10 cellular contexts compared by ENCODE assay signal in the genomic region with DNA sequence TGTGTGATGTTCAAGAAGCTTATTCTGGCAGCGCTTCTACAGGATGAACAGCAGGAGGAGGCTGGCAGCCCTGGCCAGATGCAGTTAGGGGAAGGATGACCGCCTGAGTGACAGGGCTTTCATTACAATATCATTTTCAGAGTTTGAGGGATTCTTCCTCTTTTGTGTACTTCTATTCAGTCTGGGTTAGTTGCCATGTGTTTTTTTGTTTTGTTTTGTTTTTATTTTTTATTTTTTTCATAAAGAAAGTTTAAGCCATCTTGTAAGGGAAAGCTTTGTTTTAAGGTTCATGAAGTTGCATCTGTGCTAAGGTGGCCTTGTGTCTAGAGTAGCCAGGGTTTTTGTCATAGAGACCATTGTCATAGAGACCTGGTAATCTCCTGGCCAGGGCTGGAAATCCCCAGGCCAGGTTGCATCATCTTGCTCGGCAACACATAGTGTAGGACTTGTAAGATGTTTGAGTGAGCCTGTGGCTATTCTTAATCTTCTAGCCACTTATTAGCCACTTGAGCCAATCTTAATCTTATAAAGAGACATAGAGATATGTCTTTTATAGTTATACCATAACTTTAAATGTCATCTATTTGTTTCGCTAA.
DNase-seq lines count a peak whose midpoint lies in the region; ATAC-seq and TF ChIP-seq lines count a peak whose summit lies in the region.
"Had no signal": no experiment of that assay in that cellular context is flagged by ENCODE, and none has a peak within 500 bp of the region (broad histone marks: within the 10 kb centered on the region; RNA-seq: fewer than 3 reads in every experiment).

No MANE protein-coding gene starts in this region.

- H3K27ac Mint-ChIP-seq in activated CD4-positive, alpha-beta T cell treated with anti-CD3 and anti-CD28 coated beads, Interleukin-2, amount 10 ng/mL, durations not matched to agents 24 days and 14 days, result no peak overlapping the region

- H3K36me3 Mint-ChIP-seq in activated CD4-positive, alpha-beta T cell treated with anti-CD3 and anti-CD28 coated beads, Interleukin-2, amount 10 ng/mL, durations not matched to agents 24 days and 14 days (ENCODE audit: low read depth), result no peaks in the 10 kb centered on the region

- no peaks in the 10 kb centered on the region for H3K4me1 Mint-ChIP-seq in activated CD4-positive, alpha-beta T cell treated with anti-CD3 and anti-CD28 coated beads, Interleukin-2, amount 10 ng/mL, durations not matched to agents 24 days and 14 days
- H3K4me1 Mint-ChIP-seq: central memory CD8-positive, alpha-beta T cell had no signal

- H3K9me3 Mint-ChIP-seq in activated CD4-positive, alpha-beta T cell treated with anti-CD3 and anti-CD28 coated beads, Interleukin-2, amount 10 ng/mL, durations not matched to agents 24 days and 14 days, result peaks cover 3% of the 10 kb centered on the region

- H3K27ac ChIP-seq in VCaP, result no peak overlapping the region

- TF ChIP-seq CTCF in VCaP (conservative IDR thresholded peaks at IDR 0.05), result peak; percentile 23

- intact Hi-C loops in activated CD4-positive, alpha-beta T cell treated with anti-CD3 and anti-CD28 coated beads, Interleukin-2, amount 10 ng/mL, durations not matched to agents 24 days and 14 days (cut with micrococcal nuclease), result no loop called here

- no peak overlapping the region for H3K4me3 Mint-ChIP-seq in activated CD4-positive, alpha-beta T cell treated with anti-CD3 and anti-CD28 coated beads, Interleukin-2, amount 10 ng/mL, durations not matched to agents 24 days and 14 days
- H3K4me3 Mint-ChIP-seq: central memory CD8-positive, alpha-beta T cell had no signal

- peak; percentile 37 for DNase-seq in Caki2 (ENCODE audit: low read depth)
- DNase-seq in NCI-H526 treated with DMSO at 0.1 percent for 48 hours (lab: John Stamatoyannopoulos, UW), result no peak
- no peak for DNase-seq in cerebellar cortex (ENCODE audit: low spot score)
- DNase-seq in activated CD4-positive, alpha-beta T cell treated with anti-CD3 and anti-CD28 coated beads, Interleukin-2, amount 10 ng/mL, durations not matched to agents 24 days and 14 days, result no peak
- DNase-seq in GM19238 (ENCODE audit: insufficient read length, low spot score), result no peak
- DNase-seq: NK-92 treated with Interleukin-12 subunit alpha and Interleukin-12 subunit beta, amount 100 ng/mL, for 24 hours had no signal

- H3K27me3 Mint-ChIP-seq in activated CD4-positive, alpha-beta T cell treated with anti-CD3 and anti-CD28 coated beads, Interleukin-2, amount 10 ng/mL, durations not matched to agents 24 days and 14 days, result no peaks in the 10 kb centered on the region
- H3K27me3 Mint-ChIP-seq: central memory CD8-positive, alpha-beta T cell had no signal

- in situ Hi-C loops in Caki2 (cut with HindIII; ENCODE audit: low pct_unique_long_range_greater_than_20kb, low sequenced_read_pairs), result no loop called here

- ATAC-seq in GM19463 (IDR thresholded peaks at IDR 0.05; ENCODE audit: unreplicated experiment) (peak; percentile 98), HG03135 (IDR thresholded peaks at IDR 0.05; ENCODE audit: unreplicated experiment) (peak; percentile 91)
